ENCODE assay signal across 24 cellular contexts in the genomic region with DNA sequence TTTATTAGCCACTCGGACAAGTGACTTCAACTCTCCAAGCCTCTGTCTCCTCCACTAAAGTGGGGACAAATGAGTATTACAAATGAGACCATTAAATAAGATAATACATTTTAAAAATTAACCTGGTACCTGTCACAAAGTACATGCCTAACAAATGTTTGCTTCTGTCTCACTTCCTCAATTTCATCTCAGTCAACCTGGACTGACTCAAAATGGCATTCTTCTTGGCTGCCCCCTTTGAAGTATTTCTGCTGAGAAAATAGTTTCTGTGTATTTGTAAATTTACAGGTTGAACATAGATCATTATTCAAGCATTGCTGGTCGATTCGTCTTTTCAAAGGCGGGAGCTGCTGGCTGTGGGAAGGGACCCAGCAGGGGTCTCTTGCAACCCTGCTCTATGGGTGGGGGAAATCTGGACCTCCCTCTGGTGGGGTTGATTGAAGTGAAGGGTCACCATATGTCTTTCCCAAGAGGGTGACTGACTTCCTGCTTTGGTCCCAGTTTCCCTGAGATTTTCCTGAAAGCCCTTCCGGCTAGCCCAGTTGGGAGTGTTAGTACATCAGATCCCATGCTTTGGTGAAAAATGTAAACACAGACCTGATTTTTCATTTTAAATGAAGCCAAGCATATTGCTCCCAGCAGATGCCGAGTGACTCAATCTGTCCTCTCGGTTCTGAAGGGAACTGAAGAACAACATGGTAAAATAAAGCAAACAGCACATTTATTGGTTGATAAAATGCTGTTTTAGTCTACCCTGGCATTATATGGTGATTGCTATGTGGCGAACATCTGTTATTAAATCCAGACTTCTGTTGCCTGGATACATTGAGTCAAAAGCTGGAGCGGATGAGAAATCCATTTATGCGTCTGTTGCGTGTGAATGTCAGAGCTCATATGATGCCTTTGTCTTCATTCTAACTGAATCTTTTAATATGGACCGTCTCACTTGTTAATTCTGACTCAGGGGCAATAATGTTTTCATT.
DNase-seq lines count a peak whose midpoint lies in the region; ATAC-seq and TF ChIP-seq lines count a peak whose summit lies in the region.
"Had no signal": no experiment of that assay in that cellular context is flagged by ENCODE, and none has a peak within 500 bp of the region (broad histone marks: within the 10 kb centered on the region; RNA-seq: fewer than 3 reads in every experiment).

No MANE protein-coding gene starts in this region.

- no peak overlapping the region for H3K4me3 ChIP-seq in right lobe of liver
- H3K4me3 ChIP-seq: ascending aorta, heart left ventricle, psoas muscle, spleen, tibial artery had no signal

- WGBS in right lobe of liver (ENCODE audit: insufficient coverage, low coverage, low lambda C conversion rate, missing lambda C conversion rate), result 68% methylated on average over 12 of the region's 12 CpGs

- intact Hi-C loops in right lobe of liver (cut with DNase I), result no loop called here

- no peaks in the 10 kb centered on the region for H3K9me3 ChIP-seq in right lobe of liver
- H3K9me3 ChIP-seq: ascending aorta, tibial artery had no signal

- H3K27ac ChIP-seq in right lobe of liver, result no peak overlapping the region
- H3K27ac ChIP-seq: ascending aorta, C4-2B, epithelial cell of prostate, heart left ventricle, psoas muscle, spleen, tibial artery had no signal

- no peaks in the 10 kb centered on the region for H3K4me1 ChIP-seq in right lobe of liver
- H3K4me1 ChIP-seq: ascending aorta, heart left ventricle, psoas muscle, tibial artery had no signal

- ATAC-seq in right lobe of liver, result no peak
- ATAC-seq: HCT116, heart left ventricle, HepG2, natural killer cell, Panc1, psoas muscle had no signal

- no peak for TF ChIP-seq POLR2A in right lobe of liver (IDR thresholded peaks at IDR 0.05)

- DNase-seq in NCI-H82 (lab: John Stamatoyannopoulos, UW) (peak; percentile 25), NCI-H82 treated with DMSO at 0.1 percent for 48 hours (lab: John Stamatoyannopoulos, UW; ENCODE audit: unreplicated experiment) (no peak), NCI-H69 (lab: John Stamatoyannopoulos, UW) (peak; percentile 98), fibroblast of gingiva (ENCODE audit: low read depth) (peak; percentile 25), germinal center (ENCODE audit: low spot score) (no peak), NCI-H128 (lab: John Stamatoyannopoulos, UW; ENCODE audit: unreplicated experiment) (no peak), NCI-H1105 treated with DMSO at 0.1 percent for 48 hours (lab: John Stamatoyannopoulos, UW) (no peak), right lobe of liver (no peak)
- DNase-seq: activated CD4-positive, alpha-beta T cell treated with anti-CD3 and anti-CD28 coated beads, Interleukin-2, amount 10 ng/mL, durations not matched to agents 7 days and 5 days; activated naive CD4-positive, alpha-beta T cell; DMS153; heart left ventricle; natural killer cell; NCI-H1930; NCI-H524 treated with DMSO at 0.1 percent for 48 hours; psoas muscle; spleen; tibial artery had no signal

- no peaks in the 10 kb centered on the region for H3K27me3 ChIP-seq in right lobe of liver
- H3K27me3 ChIP-seq: ascending aorta had no signal

- no peaks in the 10 kb centered on the region for H3K36me3 ChIP-seq in right lobe of liver
- H3K36me3 ChIP-seq: ascending aorta, heart left ventricle, spleen, tibial artery had no signal

- TF ChIP-seq CTCF in right lobe of liver (IDR thresholded peaks at IDR 0.05), result no peak

Comparison
In these comparisons a context has a peak if more than half of its experiments do, and no peak if none do; other contexts are left out.
1. DNase-seq: peak in NCI-H82 (single experiment), NCI-H69 (single experiment) and fibroblast of gingiva (single experiment); none in NCI-H82 treated with DMSO at 0.1 percent for 48 hours (single experiment), germinal center (single experiment), NCI-H128 (single experiment), NCI-H1105 treated with DMSO at 0.1 percent for 48 hours (single experiment) and right lobe of liver (0 of 3).